In genomic region chr1:1360511-1361169, GRCh38 we compare ENCODE assay signal across 11 cellular contexts. TPM values are rescaled to one million over a fixed set of nuclear protein-coding genes. Genes with fewer than 3 reads are reported as not detected.
A peak's percentile ranks its signal among the peaks of the same experiment; 100 is the strongest.
DNase-seq lines count a peak whose midpoint lies in the region; ATAC-seq, FAIRE-seq and TF ChIP-seq lines count a peak whose summit lies in the region.
"Had no signal": no experiment of that assay in that cellular context is flagged by ENCODE, and none has a peak within 500 bp of the region (broad histone marks: within the 10 kb centered on the region; RNA-seq: fewer than 3 reads in every experiment).

No MANE protein-coding gene starts in this region.

- peak overlapping the region in 2 of 3 donors; percentile 86 to 87 for H3K27ac ChIP-seq in thyroid gland

- peak; percentile 97 for FAIRE-seq in bronchial epithelial cell (lab: Jason Lieb, UNC)

- H3K27me3 Mint-ChIP-seq in stimulated activated memory B cell treated with anti-CD40 and anti-IgM and Interleukin-4, amounts not matched to agents 10 μg/mL and 1 μg/mL and 100 μg/mL, for 72 hours, result peaks cover 43% of the 10 kb centered on the region

- ATAC-seq in left lobe of liver, result no peak
- no peak for ATAC-seq in stimulated activated memory B cell treated with anti-CD40 and anti-IgM and Interleukin-4, amounts not matched to agents 10 μg/mL and 1 μg/mL and 100 μg/mL, for 72 hours

- H3K36me3 ChIP-seq in bronchial epithelial cell (ENCODE audit: control insufficient read depth, insufficient read depth, low read length) (no peaks in the 10 kb centered on the region), thyroid gland (no peaks in the 10 kb centered on the region)

- H3K27me3 ChIP-seq in bronchial epithelial cell (ENCODE audit: control insufficient read depth, insufficient read depth, low read length), result no peaks in the 10 kb centered on the region
- H3K27me3 ChIP-seq in thyroid gland, result no peaks in the 10 kb centered on the region

- no peak overlapping the region for H3K4me3 ChIP-seq in bronchial epithelial cell (ENCODE audit: low read depth, low read length)
- H3K4me3 ChIP-seq in thyroid gland (replicated peaks in 1 of 3), result no peak overlapping the region

- peaks cover 31% of the 10 kb centered on the region for H3K4me1 Mint-ChIP-seq in stimulated activated memory B cell treated with anti-CD40 and anti-IgM and Interleukin-4, amounts not matched to agents 10 μg/mL and 1 μg/mL and 100 μg/mL, for 72 hours

- no peak for TF ChIP-seq POLR2A in thyroid gland (IDR thresholded peaks at IDR 0.05)

- H3K36me3 Mint-ChIP-seq in stimulated activated memory B cell treated with anti-CD40 and anti-IgM and Interleukin-4, amounts not matched to agents 10 μg/mL and 1 μg/mL and 100 μg/mL, for 72 hours, result no peaks in the 10 kb centered on the region
- H3K36me3 Mint-ChIP-seq: memory B cell had no signal

- peaks cover 40 to 59% of the 10 kb centered on the region in 2 donors for H3K4me1 ChIP-seq in thyroid gland

- no peak overlapping the region for H3K27ac Mint-ChIP-seq in stimulated activated memory B cell treated with anti-CD40 and anti-IgM and Interleukin-4, amounts not matched to agents 10 μg/mL and 1 μg/mL and 100 μg/mL, for 72 hours
- H3K27ac Mint-ChIP-seq: activated T-helper 1 cell treated with anti-CD3 and anti-CD28 coated beads, Interleukin-12 subunit alpha, Interleukin-12 subunit beta, Interleukin-2, Interleukin-4 antibody, amounts not matched to agents 30 ng/mL and 10 ng/mL and 1 ng/mL, durations not matched to agents 14 hours and 24 hours and 36 hours; memory B cell had no signal

- peak; percentile 92 for DNase-seq in HT1080 (ENCODE audit: low read depth)
- peak; percentile 66 for DNase-seq in bronchial epithelial cell (ENCODE audit: low read depth)
- peak; percentile 40 for DNase-seq in left lobe of liver (ENCODE audit: low spot score)
- DNase-seq in thyroid gland, result peak in 1 of 2 donors; percentile 47
- no peak for DNase-seq in cortex of kidney (lab: John Stamatoyannopoulos, UW)
- no peak for DNase-seq in NCI-H2227 treated with DMSO at 0.1 percent for 48 hours (lab: John Stamatoyannopoulos, UW)
- no peak for DNase-seq in NCI-H524 (lab: John Stamatoyannopoulos, UW)
- DNase-seq: NCI-H187 had no signal

- H3K4me3 Mint-ChIP-seq in stimulated activated memory B cell treated with anti-CD40 and anti-IgM and Interleukin-4, amounts not matched to agents 10 μg/mL and 1 μg/mL and 100 μg/mL, for 72 hours, result no peak overlapping the region
- H3K4me3 Mint-ChIP-seq: activated T-helper 1 cell treated with anti-CD3 and anti-CD28 coated beads, Interleukin-12 subunit alpha, Interleukin-12 subunit beta, Interleukin-2, Interleukin-4 antibody, amounts not matched to agents 30 ng/mL and 10 ng/mL and 1 ng/mL, durations not matched to agents 14 hours and 24 hours and 36 hours; memory B cell had no signal

- no peaks in the 10 kb centered on the region for H3K9me3 ChIP-seq in thyroid gland

- no peaks in the 10 kb centered on the region for H3K9me3 Mint-ChIP-seq in stimulated activated memory B cell treated with anti-CD40 and anti-IgM and Interleukin-4, amounts not matched to agents 10 μg/mL and 1 μg/mL and 100 μg/mL, for 72 hours
- H3K9me3 Mint-ChIP-seq: activated T-helper 1 cell treated with anti-CD3 and anti-CD28 coated beads, Interleukin-12 subunit alpha, Interleukin-12 subunit beta, Interleukin-2, Interleukin-4 antibody, amounts not matched to agents 30 ng/mL and 10 ng/mL and 1 ng/mL, durations not matched to agents 14 hours and 24 hours and 36 hours; memory B cell had no signal

- 71 to 76% methylated on average over 17 to 19 of the region's 20 CpGs for WGBS in thyroid gland, 2 donors

- TF ChIP-seq CTCF in bronchial epithelial cell (IDR thresholded peaks at IDR 0.05; ENCODE audit: insufficient read depth, low read length, severe bottlenecking) (no peak), thyroid gland (IDR thresholded peaks at IDR 0.05) (no peak)

- intact Hi-C loops in thyroid gland (cut with DNase I), result no loop called here

RNA-seq across cellular contexts. Expression of gene MXRA8, which starts 2.3 kb away (rescaled TPM):
- 0.11 and 0.50 TPM in 2 replicates for total RNA-seq in HT1080 (2014; rRNA removed; shearing (Covaris generic))
- 2.2 and 2.3 TPM in 2 replicates for polyA plus RNA-seq in HT1080 (2015; cell fraction: cytosol; rRNA removed)
- 4.0 and 6.4 TPM in 2 replicates for polyA plus RNA-seq in HT1080 (2015; cell fraction: nucleus; rRNA removed)
- total RNA-seq in bronchial epithelial cell (0.51 and 5.0 TPM in 2 replicates), left lobe of liver (4.5 TPM), thyroid gland (100 to 1,000 TPM in 3 of 4 donors, 10 to 100 TPM in 1; 57.1 to 143 (median 106) TPM)

RNA-seq across cellular contexts. Expression of gene DVL1, which starts 11.4 kb away (rescaled TPM):
- 113 and 118 TPM in 2 replicates for total RNA-seq in HT1080 (2014; rRNA removed; shearing (Covaris generic))
- polyA plus RNA-seq in HT1080 (2015; cell fraction: cytosol; rRNA removed), result 56.5 and 69.3 TPM in 2 replicates
- polyA plus RNA-seq in HT1080 (2015; cell fraction: nucleus; rRNA removed), result 187 and 199 TPM in 2 replicates
- total RNA-seq in bronchial epithelial cell (208 and 233 TPM in 2 replicates), left lobe of liver (50.4 TPM), thyroid gland (10 to 100 TPM; 46.6 to 79.4 (median 61.7) TPM)

RNA-seq across cellular contexts. Expression of gene AURKAIP1, which starts 14.4 kb away (rescaled TPM):
- total RNA-seq in HT1080 (2014; rRNA removed; shearing (Covaris generic)), result 318 and 349 TPM in 2 replicates
- polyA plus RNA-seq in HT1080 (2015; cell fraction: cytosol; rRNA removed), result 160 and 235 TPM in 2 replicates
- polyA plus RNA-seq in HT1080 (2015; cell fraction: nucleus; rRNA removed), result 97.0 and 102 TPM in 2 replicates
- total RNA-seq in bronchial epithelial cell (93.5 and 128 TPM in 2 replicates), left lobe of liver (130 TPM), thyroid gland (100 to 1,000 TPM in 2 of 4 donors, 10 to 100 TPM in 2; 73.8 to 198 (median 105) TPM)

RNA-seq across cellular contexts. Expression of gene TAS1R3, which starts 29.6 kb away (rescaled TPM):
- 0.03 and 0.08 TPM in 2 replicates for total RNA-seq in HT1080 (2014; rRNA removed; shearing (Covaris generic))
- not detected in 2 replicates for polyA plus RNA-seq in HT1080 (2015; cell fraction: cytosol; rRNA removed)
- 0.07 TPM in 1 of 2 replicates, not detected in the other for polyA plus RNA-seq in HT1080 (2015; cell fraction: nucleus; rRNA removed)
- 0.26 and 0.38 TPM in 2 replicates for total RNA-seq in bronchial epithelial cell
- total RNA-seq in left lobe of liver, result 0.30 TPM
- total RNA-seq in thyroid gland, result 1 to 10 TPM in 2 of 4 donors, under 1 TPM in 2; 0.11 to 1.4 (median 0.68) TPM

RNA-seq across cellular contexts. Expression of gene CPTP, which starts 36.0 kb away (rescaled TPM):
- 36.8 and 55.0 TPM in 2 replicates for total RNA-seq in HT1080 (2014; rRNA removed; shearing (Covaris generic))
- 35.2 and 45.6 TPM in 2 replicates for polyA plus RNA-seq in HT1080 (2015; cell fraction: cytosol; rRNA removed)
- polyA plus RNA-seq in HT1080 (2015; cell fraction: nucleus; rRNA removed), result 18.1 and 20.3 TPM in 2 replicates
- total RNA-seq in bronchial epithelial cell, result 10.8 and 20.2 TPM in 2 replicates
- 40.0 TPM for total RNA-seq in left lobe of liver
- 10 to 100 TPM; 16.7 to 37.3 (median 24.3) TPM for total RNA-seq in thyroid gland

Comparison
In these comparisons a context has a peak if more than half of its experiments do, and no peak if none do; other contexts are left out.
1. DNase-seq: peak in HT1080 (single experiment), bronchial epithelial cell (single experiment) and left lobe of liver (single experiment); none in cortex of kidney (single experiment), NCI-H2227 treated with DMSO at 0.1 percent for 48 hours (single experiment) and NCI-H524 (0 of 2).